ENCODE assay signal across 1 cellular context in genomic region chr2:28449489-28450395, GRCh38.
TF ChIP-seq lines count a peak whose summit lies in the region.

No MANE protein-coding gene starts in this region.

TF ChIP-seq in K562, 482 proteins besides CTCF, POLR2A, EP300 and RAD21 (continued from another document and continues in another):
- TF ChIP-seq JUNB (CRISPR knock-in tag; conservative IDR thresholded peaks at IDR 0.05) (peak; percentile 27; the same call in 1 of the 2 replicates), NR2C2 (CRISPR knock-in tag; IDR thresholded peaks at IDR 0.05) (no peak), NR2C2 (tag; IDR thresholded peaks at IDR 0.05) (peak; percentile 41; the same call in 1 of the 2 replicates), BCL6 (CRISPR knock-in tag; IDR thresholded peaks at IDR 0.05) (no peak), SMARCE1 (IDR thresholded peaks at IDR 0.05) (peak; percentile 51; the same call in 1 of the 2 replicates), ZZZ3 (IDR thresholded peaks at IDR 0.05) (no peak), PBX2 (CRISPR knock-in tag; IDR thresholded peaks at IDR 0.05; ENCODE audit: low read depth) (no peak), PBX2 (tag; conservative IDR thresholded peaks at IDR 0.05; ENCODE audit: low read depth) (peak; percentile 54; the same call in 1 of the 2 replicates), HMG20A (CRISPR knock-in tag; conservative IDR thresholded peaks at IDR 0.05) (no peak), FOXK1 (CRISPR knock-in tag; IDR thresholded peaks at IDR 0.05; ENCODE audit: borderline replicate concordance) (no peak), PKNOX1 (IDR thresholded peaks at IDR 0.05) (peak; percentile 61; the same call in 1 of the 2 replicates), KAT2B (IDR thresholded peaks at IDR 0.05; ENCODE audit: low read depth, low read length) (no peak), ZNF592 (IDR thresholded peaks at IDR 0.05) (no peak), SMARCC2 (IDR thresholded peaks at IDR 0.05; ENCODE audit: low read depth) (no peak), NR2C1 (IDR thresholded peaks at IDR 0.05) (no peak), NR2C1 (tag; IDR thresholded peaks at IDR 0.05) (0 out of 2 replicates have a peak, but pooled peaks have one; percentile 30), ATF1 (CRISPR knock-in tag; IDR thresholded peaks at IDR 0.05) (no peak), ATF1 (tag; IDR thresholded peaks at IDR 0.05) (peak; percentile 34; the same call in 1 of the 2 replicates), KHSRP (IDR thresholded peaks at IDR 0.05) (no peak), ZNF395 (CRISPR knock-in tag; IDR thresholded peaks at IDR 0.05) (0 out of 2 replicates have a peak, but pooled peaks have one; percentile 24), EGR1 (conservative IDR thresholded peaks at IDR 0.05) (peak; percentile 52), PRDM10 (IDR thresholded peaks at IDR 0.05; ENCODE audit: partially characterized antibody) (no peak), ZNF24 (IDR thresholded peaks at IDR 0.05) (no peak; the same call in 1 of the 2 replicates), TRIM28 (IDR thresholded peaks at IDR 0.05) (no peak), STAT5A (IDR thresholded peaks at IDR 0.05; ENCODE audit: borderline replicate concordance, low read length) (peak; percentile 12; the same call in 1 of the 2 replicates), ZNF324 (CRISPR knock-in tag; IDR thresholded peaks at IDR 0.05) (no peak), ARID3A (IDR thresholded peaks at IDR 0.05; ENCODE audit: borderline replicate concordance, low read depth, low read length) (no peak), GATA2 (CRISPR knock-in tag; IDR thresholded peaks at IDR 0.05) (0 out of 2 replicates have a peak, but pooled peaks have one; percentile 34), CLOCK (CRISPR knock-in tag; IDR thresholded peaks at IDR 0.05; ENCODE audit: borderline replicate concordance) (no peak), TRIM24 (IDR thresholded peaks at IDR 0.05) (peak in 1 of 2 experiments; percentile 30; a peak in 1 of 4 replicates), HMGXB4 (CRISPR knock-in tag; IDR thresholded peaks at IDR 0.05) (no peak), CAMTA2 (CRISPR knock-in tag; conservative IDR thresholded peaks at IDR 0.05) (no peak), JUN (IDR thresholded peaks at IDR 0.05; ENCODE audit: borderline replicate concordance, low read depth, low read length) (peak; percentile 80), JUN (CRISPR knock-in tag; IDR thresholded peaks at IDR 0.05; ENCODE audit: borderline replicate concordance) (no peak), ATF7 (IDR thresholded peaks at IDR 0.05) (peak; percentile 92), VEZF1 (CRISPR knock-in tag; IDR thresholded peaks at IDR 0.05) (peak; percentile 36), ZNF77 (CRISPR knock-in tag; IDR thresholded peaks at IDR 0.05) (no peak)
